Comparison of ENCODE assay signal across 25 cellular contexts in genomic region chr2:3298201-3298600, GRCh38.
"Had no signal": no experiment of that assay in that cellular context is flagged by ENCODE, and none has a peak within 500 bp of the region (broad histone marks: within the 10 kb centered on the region; RNA-seq: fewer than 3 reads in every experiment).

No MANE protein-coding gene starts in this region.

- H3K4me3 Mint-ChIP-seq: dendritic cell treated with granulocyte-macrophage colony-stimulating factor and Interleukin-4, amounts not matched to agents 40 ng/mL and 50 ng/mL, for 4 days; effector memory CD8-positive, alpha-beta T cell; immature natural killer cell; naive thymus-derived CD8-positive, alpha-beta T cell; neural crest cell; stimulated activated memory B cell treated with anti-CD40 and anti-IgM and Interleukin-4, amounts not matched to agents 10 μg/mL and 1 μg/mL and 100 μg/mL, for 72 hours; stimulated activated naive CD8-positive, alpha-beta T cell treated with anti-CD3 and anti-CD28 coated beads, Interleukin-15, amount 100 ng/mL, for 72 hours had no signal

- H3K27me3 Mint-ChIP-seq: dendritic cell treated with granulocyte-macrophage colony-stimulating factor and Interleukin-4, amounts not matched to agents 40 ng/mL and 50 ng/mL, for 4 days; effector memory CD8-positive, alpha-beta T cell; naive thymus-derived CD8-positive, alpha-beta T cell; stimulated activated memory B cell treated with anti-CD40 and anti-IgM and Interleukin-4, amounts not matched to agents 10 μg/mL and 1 μg/mL and 100 μg/mL, for 72 hours; stimulated activated naive CD8-positive, alpha-beta T cell treated with anti-CD3 and anti-CD28 coated beads, Interleukin-15, amount 100 ng/mL, for 72 hours had no signal

- H3K27ac Mint-ChIP-seq: dendritic cell treated with granulocyte-macrophage colony-stimulating factor and Interleukin-4, amounts not matched to agents 40 ng/mL and 50 ng/mL, for 4 days; stimulated activated memory B cell treated with anti-CD40 and anti-IgM and Interleukin-4, amounts not matched to agents 10 μg/mL and 1 μg/mL and 100 μg/mL, for 72 hours had no signal

- H3K9me3 Mint-ChIP-seq: dendritic cell treated with granulocyte-macrophage colony-stimulating factor and Interleukin-4, amounts not matched to agents 40 ng/mL and 50 ng/mL, for 4 days; effector memory CD8-positive, alpha-beta T cell; immature natural killer cell; naive thymus-derived CD8-positive, alpha-beta T cell; neural crest cell; stimulated activated memory B cell treated with anti-CD40 and anti-IgM and Interleukin-4, amounts not matched to agents 10 μg/mL and 1 μg/mL and 100 μg/mL, for 72 hours; stimulated activated naive CD8-positive, alpha-beta T cell treated with anti-CD3 and anti-CD28 coated beads, Interleukin-15, amount 100 ng/mL, for 72 hours had no signal

- DNase-seq: effector memory CD8-positive, alpha-beta T cell; foreskin fibroblast; glutamatergic neuron; immature natural killer cell; left colon; mucosa of descending colon; naive thymus-derived CD8-positive, alpha-beta T cell; nucleus accumbens; psoas muscle; retina; stimulated activated CD4-positive, alpha-beta T cell treated with anti-CD3 and anti-CD28 coated beads, Interleukin-4, amount 100 ng/mL, for 1 hour; stimulated activated CD8-positive, alpha-beta memory T cell treated with anti-CD3 and anti-CD28 coated beads, Interleukin-4, amount 100 ng/mL, for 48 hours; stimulated activated naive CD8-positive, alpha-beta T cell treated with anti-CD3 and anti-CD28 coated beads, Interleukin-15, amount 100 ng/mL, for 72 hours; testis; upper lobe of right lung had no signal

- H3K9me3 ChIP-seq: esophagus muscularis mucosa, gastroesophageal sphincter, mucosa of descending colon, pancreas, psoas muscle, right lobe of liver, testis, tibial nerve, upper lobe of right lung, vagina had no signal

- ATAC-seq: effector memory CD8-positive, alpha-beta T cell; gastroesophageal sphincter; left colon; mucosa of descending colon; naive thymus-derived CD8-positive, alpha-beta T cell; pancreas; psoas muscle; right lobe of liver; stimulated activated memory B cell treated with anti-CD40 and anti-IgM and Interleukin-4, amounts not matched to agents 10 μg/mL and 1 μg/mL and 100 μg/mL, for 72 hours; stimulated activated naive CD8-positive, alpha-beta T cell treated with anti-CD3 and anti-CD28 coated beads, Interleukin-15, amount 100 ng/mL, for 72 hours; upper lobe of right lung had no signal

- H3K27ac ChIP-seq: epithelial cell of prostate, esophagus muscularis mucosa, gastroesophageal sphincter, pancreas, psoas muscle, right lobe of liver, testis, tibial nerve, upper lobe of right lung, vagina had no signal

- H3K27me3 ChIP-seq: esophagus muscularis mucosa, gastroesophageal sphincter, pancreas, right lobe of liver, testis, tibial nerve, upper lobe of right lung, vagina had no signal

- H3K4me1 ChIP-seq: pancreas, testis, upper lobe of right lung, vagina had no signal

- H3K4me3 ChIP-seq: esophagus muscularis mucosa, gastroesophageal sphincter, mucosa of descending colon, pancreas, psoas muscle, right lobe of liver, testis, tibial nerve, upper lobe of right lung, vagina had no signal

- H3K36me3 ChIP-seq: esophagus muscularis mucosa, right lobe of liver, tibial nerve, upper lobe of right lung, vagina had no signal
